In the genomic region with DNA sequence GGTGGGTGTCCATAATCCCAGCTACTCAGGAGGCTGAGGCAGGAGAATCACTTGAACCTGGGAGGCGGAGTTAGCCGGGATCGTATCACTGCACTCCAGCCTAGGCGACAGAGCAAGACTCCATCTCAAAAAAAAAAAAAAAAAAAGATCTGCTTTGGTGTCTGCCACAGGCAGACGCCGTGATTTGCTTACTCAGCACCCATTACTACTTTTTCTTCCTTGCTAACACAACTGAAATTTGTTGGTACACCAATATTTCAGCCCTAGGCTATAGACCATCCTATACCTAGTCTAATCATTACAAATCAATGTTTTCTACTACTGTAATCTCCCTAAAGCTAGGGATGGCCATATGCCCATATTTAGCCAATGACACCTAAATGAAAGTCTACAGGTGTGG, we compare ENCODE assay signal across 28 cellular contexts.
"Had no signal": no experiment of that assay in that cellular context is flagged by ENCODE, and none has a peak within 500 bp of the region (broad histone marks: within the 10 kb centered on the region; RNA-seq: fewer than 3 reads in every experiment).

No MANE protein-coding gene starts in this region.

- H3K4me2 ChIP-seq: smooth muscle cell had no signal

- H3K4me3 ChIP-seq: coronary artery, esophagus squamous epithelium, heart right ventricle, left lung, smooth muscle cell, suprapubic skin, thyroid gland had no signal

- DNase-seq: dermis blood vessel endothelial cell; effector memory CD4-positive, alpha-beta T cell; erythroblast; esophagus squamous epithelium; foreskin melanocyte; glutamatergic neuron; heart right ventricle; hippocampal formation; left cardiac atrium; left lung; mesenchymal stem cell; midbrain; naive thymus-derived CD4-positive, alpha-beta T cell; nephron progenitor cell; nucleus accumbens; posterior cingulate gyrus; stimulated activated CD4-positive, alpha-beta T cell treated with anti-CD3 and anti-CD28 coated beads, Interleukin-12 subunit alpha, Interleukin-12 subunit beta, amount 100 ng/mL, for 4 hours; stimulated activated CD4-positive, alpha-beta T cell treated with anti-CD3 and anti-CD28 coated beads, Interleukin-1b, Interleukin-23, amount 100 ng/mL, for 48 hours; stimulated activated CD4-positive, alpha-beta T cell treated with anti-CD3 and anti-CD28 coated beads, Interleukin-4, amount 100 ng/mL, for 1 hour; stimulated activated CD8-positive, alpha-beta memory T cell treated with anti-CD3 and anti-CD28 coated beads, Interleukin-4, amount 100 ng/mL, for 48 hours; stimulated activated naive CD8-positive, alpha-beta T cell treated with anti-CD3 and anti-CD28 coated beads, Interleukin-15, amount 100 ng/mL, for 72 hours; thyroid gland; trophoblast cell had no signal

- H3K36me3 ChIP-seq: esophagus squamous epithelium, heart right ventricle, left lung, suprapubic skin, thyroid gland had no signal

- H3K9me3 ChIP-seq: esophagus squamous epithelium, heart right ventricle, left lung, suprapubic skin, thyroid gland had no signal

- H3K27me3 ChIP-seq: esophagus squamous epithelium, left lung, suprapubic skin, thyroid gland had no signal

- FAIRE-seq: islet of Langerhans had no signal

- H3K27ac ChIP-seq: coronary artery, esophagus squamous epithelium, heart right ventricle, left lung, suprapubic skin, thyroid gland had no signal

- ATAC-seq: heart right ventricle; left cardiac atrium; left lung; naive thymus-derived CD4-positive, alpha-beta T cell; sciatic nerve; stimulated activated naive CD8-positive, alpha-beta T cell treated with anti-CD3 and anti-CD28 coated beads, Interleukin-15, amount 100 ng/mL, for 72 hours had no signal
